29 cellular contexts compared by ENCODE assay signal in the genomic region with DNA sequence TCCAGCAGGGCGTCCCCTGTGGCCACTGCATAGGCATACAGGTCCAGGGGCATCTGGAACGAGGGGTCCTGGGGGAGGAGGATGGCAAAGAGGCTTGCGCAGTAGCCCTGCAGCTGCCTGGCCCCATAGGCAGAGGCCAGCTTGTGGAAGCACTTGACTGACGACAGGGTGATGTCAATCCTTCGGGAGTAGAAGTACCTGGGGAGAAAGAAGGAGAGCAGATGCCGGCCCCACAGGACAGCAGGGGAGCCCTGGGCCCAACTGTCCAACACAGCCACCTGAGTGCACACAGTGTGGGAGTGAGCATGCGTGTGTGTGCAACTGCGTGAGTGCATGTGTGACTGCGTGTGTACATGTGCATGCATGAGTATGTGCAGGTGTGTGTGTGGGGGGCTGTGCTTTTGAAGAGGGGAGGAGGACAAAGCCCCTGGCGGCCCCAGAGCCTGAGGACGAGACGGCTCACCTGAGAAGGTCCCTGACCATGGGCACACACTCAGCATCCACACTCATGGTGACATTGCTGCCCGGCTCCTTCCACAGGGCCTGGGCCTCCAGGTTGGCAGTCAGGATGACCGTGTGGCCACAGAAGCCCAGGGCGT. TPM values are rescaled to one million over a fixed set of nuclear protein-coding genes. Genes with fewer than 3 reads are reported as not detected.
DNase-seq lines count a peak whose midpoint lies in the region; ATAC-seq, FAIRE-seq and TF ChIP-seq lines count a peak whose summit lies in the region.
"Had no signal": no experiment of that assay in that cellular context is flagged by ENCODE, and none has a peak within 500 bp of the region (broad histone marks: within the 10 kb centered on the region; RNA-seq: fewer than 3 reads in every experiment).

No MANE protein-coding gene starts in this region.

- H3K9me3 ChIP-seq in HepG2 (ENCODE audit: low read length) (no peaks in the 10 kb centered on the region), right lobe of liver (no peaks in the 10 kb centered on the region), vagina (no peaks in the 10 kb centered on the region), OCI-LY7 (ENCODE audit: low read length) (no peaks in the 10 kb centered on the region)
- H3K9me3 ChIP-seq: adrenal gland, body of pancreas had no signal

- no peak overlapping the region for H2AFZ ChIP-seq in HepG2 (ENCODE audit: low read length)
- no peak overlapping the region for H2AFZ ChIP-seq in OCI-LY7 (ENCODE audit: low read length)

- no peaks in the 10 kb centered on the region for H3K36me3 Mint-ChIP-seq in glutamatergic neuron (ENCODE audit: unreplicated experiment)
- H3K36me3 Mint-ChIP-seq in T-helper 2 cell treated with Interferon-gamma antibody and Interleukin-4, amounts not matched to agents 5 μg/mL and 100 μg/mL, for 36 hours (ENCODE audit: low read depth): peaks cover 12% of the 10 kb centered on the region
- H3K36me3 Mint-ChIP-seq: stimulated activated effector memory CD8-positive, alpha-beta T cell treated with anti-CD3 and anti-CD28 coated beads, Interleukin-12 subunit alpha, Interleukin-12 subunit beta, amount 100 ng/mL, for 72 hours had no signal

- TF ChIP-seq CTCF in HepG2 (CRISPR knock-in tag; IDR thresholded peaks at IDR 0.05): no peak
- TF ChIP-seq CTCF in right lobe of liver (IDR thresholded peaks at IDR 0.05): no peak
- no peak for TF ChIP-seq CTCF in RWPE1 (conservative IDR thresholded peaks at IDR 0.05; ENCODE audit: low read depth)
- no peak for TF ChIP-seq CTCF in glutamatergic neuron (IDR thresholded peaks at IDR 0.05; ENCODE audit: partially characterized antibody, unreplicated experiment)
- TF ChIP-seq CTCF in vagina (IDR thresholded peaks at IDR 0.05): no peak
- TF ChIP-seq CTCF in OCI-LY7 (conservative IDR thresholded peaks at IDR 0.05; ENCODE audit: low read length): no peak

- H3K4me2 ChIP-seq in HepG2 (ENCODE audit: low read depth, low read length) (no peak overlapping the region), OCI-LY7 (ENCODE audit: low read length) (no peak overlapping the region)

- H3K9ac ChIP-seq in HepG2 (ENCODE audit: insufficient read depth, low read depth, low read length): no peak overlapping the region

- H3K4me3 ChIP-seq in HepG2 (replicated peaks in 1 of 3; ENCODE audit: insufficient read depth in 1 of 3, low read depth in 2 of 3, low read length in 3 of 3) (no peak overlapping the region), right lobe of liver (no peak overlapping the region), vagina (no peak overlapping the region), OCI-LY7 (ENCODE audit: low read depth, low read length, poor library complexity, severe bottlenecking) (no peak overlapping the region)
- H3K4me3 ChIP-seq: adrenal gland, body of pancreas, lung had no signal

- no peak overlapping the region for H3K4me3 Mint-ChIP-seq in glutamatergic neuron (ENCODE audit: unreplicated experiment)
- H3K4me3 Mint-ChIP-seq in T-helper 2 cell treated with Interferon-gamma antibody and Interleukin-4, amounts not matched to agents 5 μg/mL and 100 μg/mL, for 36 hours: no peak overlapping the region
- H3K4me3 Mint-ChIP-seq: activated CD4-positive, alpha-beta T cell treated with anti-CD3 and anti-CD28 coated beads for 36 hours; activated T-cell treated with anti-CD3 and anti-CD28 coated beads, Interleukin-2, amount 50 U/mL, for 24 hours; stimulated activated effector memory CD8-positive, alpha-beta T cell treated with anti-CD3 and anti-CD28 coated beads, Interleukin-12 subunit alpha, Interleukin-12 subunit beta, amount 100 ng/mL, for 72 hours; T-helper 1 cell treated with Interleukin-12 subunit alpha and Interleukin-12 subunit beta and Interleukin-4 antibody, amounts not matched to agents 30 μg/mL and 1 μg/mL, for 36 hours had no signal

- peak; percentile 4; the same call in 2 of the 3 replicates for ATAC-seq in HepG2
- no peak for ATAC-seq in right lobe of liver
- ATAC-seq in GM21515 (IDR thresholded peaks at IDR 0.05; ENCODE audit: unreplicated experiment): no peak
- ATAC-seq: body of pancreas; right cardiac atrium; stimulated activated effector memory CD8-positive, alpha-beta T cell treated with anti-CD3 and anti-CD28 coated beads, Interleukin-12 subunit alpha, Interleukin-12 subunit beta, amount 100 ng/mL, for 72 hours had no signal

- peak overlapping the region; percentile 43 for H3K27ac Mint-ChIP-seq in glutamatergic neuron (ENCODE audit: unreplicated experiment)
- no peak overlapping the region for H3K27ac Mint-ChIP-seq in T-helper 2 cell treated with Interferon-gamma antibody and Interleukin-4, amounts not matched to agents 5 μg/mL and 100 μg/mL, for 36 hours
- H3K27ac Mint-ChIP-seq: activated T-cell treated with anti-CD3 and anti-CD28 coated beads, Interleukin-2, amount 50 U/mL, for 24 hours; stimulated activated effector memory CD8-positive, alpha-beta T cell treated with anti-CD3 and anti-CD28 coated beads, Interleukin-12 subunit alpha, Interleukin-12 subunit beta, amount 100 ng/mL, for 72 hours; T-helper 1 cell treated with Interleukin-12 subunit alpha and Interleukin-12 subunit beta and Interleukin-4 antibody, amounts not matched to agents 30 μg/mL and 1 μg/mL, for 36 hours had no signal

- POLR2A ChIA-PET in HepG2 (lab: Yijun Ruan, JAX): interaction anchor here (1.2 to 5.1 kb wide), 5 partner anchors 11 to 107 kb away, joined by 6 to 25 read pairs (median 8); a partner anchor contains a TSS
- POLR2A ChIA-PET in RWPE1 (lab: Yijun Ruan, JAX; ENCODE audit: low non-redundant PET): no interaction called here
- POLR2A ChIA-PET in OCI-LY7 (lab: Charles Lee): no interaction called here

- CTCF ChIA-PET in HepG2 (lab: Yijun Ruan, JAX; ENCODE audit: low intra/inter-chr PET ratio, low total read pairs): interaction anchor here (3.0 kb wide), 1 partner anchor 107 kb away, joined by 35 read pairs; no protein-coding TSS in a partner anchor
- CTCF ChIA-PET in RWPE1 (lab: Yijun Ruan, JAX): interaction anchor here (3.7 kb wide), 1 partner anchor 106 kb away, joined by 44 read pairs; no protein-coding TSS in a partner anchor
- CTCF ChIA-PET in OCI-LY7 (lab: Charles Lee; ENCODE audit: unreplicated experiment): no interaction called here

- H3K36me3 ChIP-seq in HepG2 (replicated peaks in 1 of 2; ENCODE audit: control insufficient read depth in 1 of 2, insufficient read depth in 2 of 2, low read length in 2 of 2) (peaks cover 10 to 49% of the 10 kb centered on the region in 2 experiments), right lobe of liver (no peaks in the 10 kb centered on the region), vagina (no peaks in the 10 kb centered on the region), OCI-LY7 (ENCODE audit: insufficient read depth, low read length) (no peaks in the 10 kb centered on the region)

- TF ChIP-seq RAD21 in HepG2 (CRISPR knock-in tag; IDR thresholded peaks at IDR 0.05): no peak

- H3K27me3 ChIP-seq in HepG2 (ENCODE audit: control insufficient read depth in 1 of 2, insufficient read depth in 2 of 2, low read length in 2 of 2) (no peaks in the 10 kb centered on the region), right lobe of liver (no peaks in the 10 kb centered on the region), vagina (no peaks in the 10 kb centered on the region)
- H3K27me3 ChIP-seq: adrenal gland, body of pancreas had no signal

- H3K79me2 ChIP-seq in HepG2 (ENCODE audit: insufficient read depth, low read length): peaks cover 7% of the 10 kb centered on the region
- H3K79me2 ChIP-seq in OCI-LY7 (ENCODE audit: insufficient read depth, low read depth, low read length): no peaks in the 10 kb centered on the region

- in situ Hi-C loops in HepG2 (cut with HindIII; ENCODE audit: extremely low pct_ligation_motif_present, low pct_unique_long_range_greater_than_20kb): loop anchor here (5.0 kb wide), 1 partner anchor 90 kb away; no protein-coding TSS in a partner anchor

- BruUV-seq in HepG2 (replicated peaks; lab: Mats Ljungman, UMichigan): no TSS peak
- no TSS peak for BruUV-seq in OCI-LY7 (replicated peaks; lab: Mats Ljungman, UMichigan)

- peaks cover 18% of the 10 kb centered on the region for H3K27me3 Mint-ChIP-seq in glutamatergic neuron (ENCODE audit: unreplicated experiment)
- H3K27me3 Mint-ChIP-seq in T-helper 2 cell treated with Interferon-gamma antibody and Interleukin-4, amounts not matched to agents 5 μg/mL and 100 μg/mL, for 36 hours (ENCODE audit: low read depth): no peaks in the 10 kb centered on the region
- H3K27me3 Mint-ChIP-seq: activated CD4-positive, alpha-beta T cell treated with anti-CD3 and anti-CD28 coated beads for 36 hours; activated T-cell treated with anti-CD3 and anti-CD28 coated beads, Interleukin-2, amount 50 U/mL, for 24 hours had no signal

- H3K4me1 Mint-ChIP-seq in glutamatergic neuron (ENCODE audit: low read depth, unreplicated experiment): peaks cover 27% of the 10 kb centered on the region
- H3K4me1 Mint-ChIP-seq in T-helper 2 cell treated with Interferon-gamma antibody and Interleukin-4, amounts not matched to agents 5 μg/mL and 100 μg/mL, for 36 hours (ENCODE audit: low read depth): peaks cover 6% of the 10 kb centered on the region

- FAIRE-seq in HepG2 (lab: Jason Lieb, UNC): no peak
- FAIRE-seq: D721Med, GM12892, H54, urothelium cell line had no signal

- intact Hi-C loops in HepG2 (cut with micrococcal nuclease; ENCODE audit: unreplicated experiment) (no loop called here), right lobe of liver (cut with DNase I) (loop anchor here (5.0 kb wide), 1 partner anchor 105 kb away; no protein-coding TSS in a partner anchor), vagina (cut with DNase I) (loop anchor here (5.0 to 10.0 kb wide), 2 partner anchors 48 to 110 kb away; a partner anchor contains a TSS), OCI-LY7 (cut with micrococcal nuclease; ENCODE audit: unreplicated experiment) (no loop called here)

- no peaks in the 10 kb centered on the region for H3K9me2 ChIP-seq in OCI-LY7 (ENCODE audit: insufficient read depth, low read length)

- no peak for TF ChIP-seq EP300 in HepG2 (IDR thresholded peaks at IDR 0.05; ENCODE audit: low read depth in 2 of 2, low read length in 2 of 2)
- no peak for TF ChIP-seq EP300 in HepG2 (CRISPR knock-in tag; IDR thresholded peaks at IDR 0.05; ENCODE audit: borderline replicate concordance)

- peaks cover 10% of the 10 kb centered on the region; the same call in 1 of the 2 replicates for H4K20me1 ChIP-seq in HepG2 (ENCODE audit: insufficient read depth, low read length)
- no peaks in the 10 kb centered on the region for H4K20me1 ChIP-seq in OCI-LY7 (ENCODE audit: insufficient read depth, low read length)

- peaks cover 8% of the 10 kb centered on the region for H3K9me3 Mint-ChIP-seq in glutamatergic neuron (ENCODE audit: unreplicated experiment)
- no peaks in the 10 kb centered on the region for H3K9me3 Mint-ChIP-seq in T-helper 2 cell treated with Interferon-gamma antibody and Interleukin-4, amounts not matched to agents 5 μg/mL and 100 μg/mL, for 36 hours
- H3K9me3 Mint-ChIP-seq: activated T-cell treated with anti-CD3 and anti-CD28 coated beads, Interleukin-2, amount 50 U/mL, for 24 hours; stimulated activated effector memory CD8-positive, alpha-beta T cell treated with anti-CD3 and anti-CD28 coated beads, Interleukin-12 subunit alpha, Interleukin-12 subunit beta, amount 100 ng/mL, for 72 hours; T-helper 1 cell treated with Interleukin-12 subunit alpha and Interleukin-12 subunit beta and Interleukin-4 antibody, amounts not matched to agents 30 μg/mL and 1 μg/mL, for 36 hours had no signal

- H3K4me1 ChIP-seq in HepG2 (ENCODE audit: insufficient read depth, low read length) (peaks cover 41% of the 10 kb centered on the region), right lobe of liver (peaks cover 0 to 16% (median 5%) of the 10 kb centered on the region in 4 donors), vagina (peaks cover 65% of the 10 kb centered on the region), OCI-LY7 (ENCODE audit: insufficient read depth, low read length, poor library complexity, severe bottlenecking) (peaks cover 10% of the 10 kb centered on the region)

- DNase-seq in HepG2 (ENCODE audit: low spot score) (no peak), right lobe of liver (no peak), RWPE1 (ENCODE audit: low spot score) (no peak), glutamatergic neuron (no peak), vagina (ENCODE audit: extremely low spot score in 2 of 2) (no peak), OCI-LY7 (ENCODE audit: low spot score) (no peak)
- DNase-seq in T-helper 2 cell treated with Interferon-gamma antibody and Interleukin-4, amounts not matched to agents 5 μg/mL and 100 μg/mL, for 36 hours (ENCODE audit: low spot score): no peak
- DNase-seq: activated CD4-positive, alpha-beta T cell treated with anti-CD3 and anti-CD28 coated beads for 36 hours; activated CD8-positive, alpha-beta memory T cell treated with anti-CD3 and anti-CD28 coated beads for 24 hours; activated gamma-delta T cell treated with Interleukin-2 at 50 U/mL for 16 hours; activated T-cell treated with anti-CD3 and anti-CD28 coated beads, Interleukin-2, amount 50 U/mL, for 24 hours; body of pancreas; head of caudate nucleus; NCI-H1092; NCI-H187; NCI-H2171; NCI-H510A treated with DMSO at 0.1 percent for 48 hours; stimulated activated CD4-positive, alpha-beta T cell treated with anti-CD3 and anti-CD28 coated beads, Interleukin-4, amount 100 ng/mL, for 24 hours had no signal

- no peak overlapping the region for H3K27ac ChIP-seq in HepG2 (ENCODE audit: extremely low read length, insufficient read depth, low read length)
- H3K27ac ChIP-seq in right lobe of liver: no peak overlapping the region
- peak overlapping the region; percentile 88 for H3K27ac ChIP-seq in RWPE1
- peak overlapping the region; percentile 89 for H3K27ac ChIP-seq in vagina
- H3K27ac ChIP-seq in OCI-LY7 (ENCODE audit: low read depth, low read length, poor library complexity, severe bottlenecking): no peak overlapping the region
- H3K27ac ChIP-seq: body of pancreas, epithelial cell of prostate had no signal

- TF ChIP-seq POLR2A in HepG2 (IDR thresholded peaks at IDR 0.05; ENCODE audit: insufficient read depth in 1 of 2, low read depth in 2 of 2, low read length in 2 of 2): peak in 1 of 2 experiments; percentile 37; a peak in 2 of 4 replicates
- no peak for TF ChIP-seq POLR2A in right lobe of liver (IDR thresholded peaks at IDR 0.05)
- no peak for TF ChIP-seq POLR2A in vagina (IDR thresholded peaks at IDR 0.05)

- WGBS in HepG2 (ENCODE audit: low lambda C conversion rate): 96% methylated on average over 15 of the region's 15 CpGs
- 83% methylated on average over 1 of the region's 15 CpGs for WGBS in right lobe of liver (ENCODE audit: insufficient coverage, low coverage, low lambda C conversion rate, missing lambda C conversion rate)

RNA-seq across cellular contexts. Expression of a gene that starts 7.1 kb away (rescaled TPM):
- total RNA-seq in HepG2 (2016; rRNA removed; fragmentation: Illumina TruSeq; extraction: Trizol) (116 and 332 TPM in 2 replicates), right lobe of liver (100 to 1,000 TPM in 4 of 6 experiments, 10 to 100 TPM in 2; 82.8 to 257 (median 121) TPM), glutamatergic neuron (ENCODE audit: unreplicated experiment) (30.3 TPM), vagina (488 TPM), OCI-LY7 (2022) (1.3 and 1.7 TPM in 2 replicates)
- 62.3 and 63.4 TPM in 2 replicates for total RNA-seq in HepG2 (2016; cell fraction: cytosol; rRNA removed; fragmentation: Illumina TruSeq; extraction: Trizol; ENCODE audit: low read depth)
- 116 and 342 TPM in 2 replicates for total RNA-seq in HepG2 (2016; cell fraction: insoluble cytoplasmic fraction; rRNA removed; fragmentation: Illumina TruSeq; extraction: Trizol)
- 57.6 and 60.1 TPM in 2 replicates for total RNA-seq in HepG2 (2016; cell fraction: membrane; rRNA removed; fragmentation: Illumina TruSeq; extraction: Trizol)
- total RNA-seq in HepG2 (2016; cell fraction: nucleus; rRNA removed; fragmentation: Illumina TruSeq; extraction: Trizol): 311 and 384 TPM in 2 replicates
- polyA plus RNA-seq in HepG2 (2011; rRNA removed): 137 and 185 TPM in 2 replicates
- polyA plus RNA-seq in HepG2 (2011; cell fraction: cytosol; rRNA removed): 89.4 and 111 TPM in 2 replicates
- polyA plus RNA-seq in HepG2 (2011; cell fraction: nucleus; rRNA removed): 667 and 704 TPM in 2 replicates
- polyA plus RNA-seq in HepG2 (2012): 341 and 458 TPM in 2 replicates
- polyA plus RNA-seq in HepG2 (2016; cell fraction: cytosol; fragmentation: Illumina TruSeq; extraction: Trizol; ENCODE audit: low read depth): 36.8 and 37.2 TPM in 2 replicates
- 103 and 140 TPM in 2 replicates for polyA plus RNA-seq in HepG2 (2016; cell fraction: insoluble cytoplasmic fraction; fragmentation: Illumina TruSeq; extraction: Trizol; ENCODE audit: low read depth)
- polyA plus RNA-seq in HepG2 (2016; cell fraction: membrane; fragmentation: Illumina TruSeq; extraction: Trizol; ENCODE audit: low read depth): 41.5 and 48.5 TPM in 2 replicates
- polyA plus RNA-seq in HepG2 (2016; cell fraction: nucleus; fragmentation: Illumina TruSeq; extraction: Trizol; ENCODE audit: insufficient read depth, low read depth): 669 and 711 TPM in 2 replicates
- 165 and 565 TPM in 2 replicates for polyA minus RNA-seq in HepG2 (2011; rRNA and poly(A)+ RNA removed; ENCODE audit: low replicate concordance)
- 316 and 377 TPM in 2 replicates for polyA minus RNA-seq in HepG2 (2011; cell fraction: cytosol; rRNA and poly(A)+ RNA removed)
- polyA minus RNA-seq in HepG2 (2011; cell fraction: nucleus; rRNA and poly(A)+ RNA removed): 112 and 148 TPM in 2 replicates
- 0.88 TPM in 1 of 2 replicates, not detected in the other for total RNA-seq in OCI-LY7 (2014; rRNA removed; shearing (Covaris generic))

RNA-seq across cellular contexts. Expression of a gene that starts 37.0 kb away (rescaled TPM):
- total RNA-seq in HepG2 (2016; rRNA removed; fragmentation: Illumina TruSeq; extraction: Trizol) (24.9 and 34.1 TPM in 2 replicates), right lobe of liver (10 to 100 TPM; 15.6 to 26.3 (median 18.7) TPM), glutamatergic neuron (ENCODE audit: unreplicated experiment) (33.3 TPM), vagina (23.1 TPM), OCI-LY7 (2022) (51.7 and 60.5 TPM in 2 replicates)
- 4.7 and 7.2 TPM in 2 replicates for total RNA-seq in HepG2 (2016; cell fraction: cytosol; rRNA removed; fragmentation: Illumina TruSeq; extraction: Trizol; ENCODE audit: low read depth)
- total RNA-seq in HepG2 (2016; cell fraction: insoluble cytoplasmic fraction; rRNA removed; fragmentation: Illumina TruSeq; extraction: Trizol): 22.7 and 35.6 TPM in 2 replicates
- total RNA-seq in HepG2 (2016; cell fraction: membrane; rRNA removed; fragmentation: Illumina TruSeq; extraction: Trizol): 18.3 and 22.7 TPM in 2 replicates
- total RNA-seq in HepG2 (2016; cell fraction: nucleus; rRNA removed; fragmentation: Illumina TruSeq; extraction: Trizol): 34.4 and 36.1 TPM in 2 replicates
- polyA plus RNA-seq in HepG2 (2011; rRNA removed): 42.1 and 42.6 TPM in 2 replicates
- polyA plus RNA-seq in HepG2 (2011; cell fraction: cytosol; rRNA removed): 32.0 and 42.2 TPM in 2 replicates
- 39.8 and 43.1 TPM in 2 replicates for polyA plus RNA-seq in HepG2 (2011; cell fraction: nucleus; rRNA removed)
- polyA plus RNA-seq in HepG2 (2012): 25.0 and 32.7 TPM in 2 replicates
- 5.6 TPM in 2 replicates for polyA plus RNA-seq in HepG2 (2016; cell fraction: cytosol; fragmentation: Illumina TruSeq; extraction: Trizol; ENCODE audit: low read depth)
- polyA plus RNA-seq in HepG2 (2016; cell fraction: insoluble cytoplasmic fraction; fragmentation: Illumina TruSeq; extraction: Trizol; ENCODE audit: low read depth): 23.0 and 24.4 TPM in 2 replicates
- polyA plus RNA-seq in HepG2 (2016; cell fraction: membrane; fragmentation: Illumina TruSeq; extraction: Trizol; ENCODE audit: low read depth): 13.8 and 16.2 TPM in 2 replicates
- 44.9 and 45.4 TPM in 2 replicates for polyA plus RNA-seq in HepG2 (2016; cell fraction: nucleus; fragmentation: Illumina TruSeq; extraction: Trizol; ENCODE audit: insufficient read depth, low read depth)
- polyA minus RNA-seq in HepG2 (2011; rRNA and poly(A)+ RNA removed; ENCODE audit: low replicate concordance): 46.8 and 73.3 TPM in 2 replicates
- 34.5 and 40.3 TPM in 2 replicates for polyA minus RNA-seq in HepG2 (2011; cell fraction: cytosol; rRNA and poly(A)+ RNA removed)
- polyA minus RNA-seq in HepG2 (2011; cell fraction: nucleus; rRNA and poly(A)+ RNA removed): 27.8 and 31.3 TPM in 2 replicates
- total RNA-seq in OCI-LY7 (2014; rRNA removed; shearing (Covaris generic)): 36.3 and 37.2 TPM in 2 replicates

RNA-seq across cellular contexts. Expression of a gene that starts 47.4 kb away (rescaled TPM):
- total RNA-seq in HepG2 (2016; rRNA removed; fragmentation: Illumina TruSeq; extraction: Trizol) (2.2 and 3.8 TPM in 2 replicates), right lobe of liver (10 to 100 TPM; 18.9 to 36.1 (median 26.7) TPM), glutamatergic neuron (ENCODE audit: unreplicated experiment) (121 TPM), vagina (181 TPM), OCI-LY7 (2022) (not detected in 2 replicates)
- 1.4 and 1.7 TPM in 2 replicates for total RNA-seq in HepG2 (2016; cell fraction: cytosol; rRNA removed; fragmentation: Illumina TruSeq; extraction: Trizol; ENCODE audit: low read depth)
- 1.7 and 3.9 TPM in 2 replicates for total RNA-seq in HepG2 (2016; cell fraction: insoluble cytoplasmic fraction; rRNA removed; fragmentation: Illumina TruSeq; extraction: Trizol)
- total RNA-seq in HepG2 (2016; cell fraction: membrane; rRNA removed; fragmentation: Illumina TruSeq; extraction: Trizol): 3.3 and 3.4 TPM in 2 replicates
- 6.3 and 8.0 TPM in 2 replicates for total RNA-seq in HepG2 (2016; cell fraction: nucleus; rRNA removed; fragmentation: Illumina TruSeq; extraction: Trizol)
- 8.5 and 11.7 TPM in 2 replicates for polyA plus RNA-seq in HepG2 (2011; rRNA removed)
- polyA plus RNA-seq in HepG2 (2011; cell fraction: cytosol; rRNA removed): 8.0 and 12.6 TPM in 2 replicates
- 10.4 and 13.8 TPM in 2 replicates for polyA plus RNA-seq in HepG2 (2011; cell fraction: nucleus; rRNA removed)
- 25.0 and 33.2 TPM in 2 replicates for polyA plus RNA-seq in HepG2 (2012)
- 3.0 and 3.2 TPM in 2 replicates for polyA plus RNA-seq in HepG2 (2016; cell fraction: cytosol; fragmentation: Illumina TruSeq; extraction: Trizol; ENCODE audit: low read depth)
- polyA plus RNA-seq in HepG2 (2016; cell fraction: insoluble cytoplasmic fraction; fragmentation: Illumina TruSeq; extraction: Trizol; ENCODE audit: low read depth): 3.9 and 5.4 TPM in 2 replicates
- 4.0 and 5.0 TPM in 2 replicates for polyA plus RNA-seq in HepG2 (2016; cell fraction: membrane; fragmentation: Illumina TruSeq; extraction: Trizol; ENCODE audit: low read depth)
- polyA plus RNA-seq in HepG2 (2016; cell fraction: nucleus; fragmentation: Illumina TruSeq; extraction: Trizol; ENCODE audit: insufficient read depth, low read depth): 18.4 and 18.6 TPM in 2 replicates
- polyA minus RNA-seq in HepG2 (2011; rRNA and poly(A)+ RNA removed; ENCODE audit: low replicate concordance): 10.0 and 25.5 TPM in 2 replicates
- polyA minus RNA-seq in HepG2 (2011; cell fraction: cytosol; rRNA and poly(A)+ RNA removed): 11.5 and 14.6 TPM in 2 replicates
- polyA minus RNA-seq in HepG2 (2011; cell fraction: nucleus; rRNA and poly(A)+ RNA removed): 4.2 and 6.2 TPM in 2 replicates
- 0.54 and 0.57 TPM in 2 replicates for total RNA-seq in OCI-LY7 (2014; rRNA removed; shearing (Covaris generic))

RNA-seq across cellular contexts. Expression of a gene that starts 51.4 kb away (rescaled TPM):
- total RNA-seq in HepG2 (2016; rRNA removed; fragmentation: Illumina TruSeq; extraction: Trizol) (0.18 and 0.36 TPM in 2 replicates), right lobe of liver (10 to 100 TPM in 5 of 6 experiments, 1 to 10 TPM in 1; 9.8 to 40.2 (median 26.2) TPM), glutamatergic neuron (ENCODE audit: unreplicated experiment) (0.15 TPM), vagina (30.7 TPM), OCI-LY7 (2022) (not detected in 2 replicates)
- 0.30 TPM in 1 of 2 replicates, not detected in the other for total RNA-seq in HepG2 (2016; cell fraction: cytosol; rRNA removed; fragmentation: Illumina TruSeq; extraction: Trizol; ENCODE audit: low read depth)
- 0.10 and 0.58 TPM in 2 replicates for total RNA-seq in HepG2 (2016; cell fraction: insoluble cytoplasmic fraction; rRNA removed; fragmentation: Illumina TruSeq; extraction: Trizol)
- total RNA-seq in HepG2 (2016; cell fraction: membrane; rRNA removed; fragmentation: Illumina TruSeq; extraction: Trizol): 0.06 and 0.31 TPM in 2 replicates
- 0.56 and 0.90 TPM in 2 replicates for total RNA-seq in HepG2 (2016; cell fraction: nucleus; rRNA removed; fragmentation: Illumina TruSeq; extraction: Trizol)
- polyA plus RNA-seq in HepG2 (2011; rRNA removed): 0.86 and 2.1 TPM in 2 replicates
- 0.94 and 1.2 TPM in 2 replicates for polyA plus RNA-seq in HepG2 (2011; cell fraction: cytosol; rRNA removed)
- 1.4 TPM in 2 replicates for polyA plus RNA-seq in HepG2 (2011; cell fraction: nucleus; rRNA removed)
- 1.0 and 1.5 TPM in 2 replicates for polyA plus RNA-seq in HepG2 (2012)
- polyA plus RNA-seq in HepG2 (2016; cell fraction: cytosol; fragmentation: Illumina TruSeq; extraction: Trizol; ENCODE audit: low read depth): 0.08 TPM in 1 of 2 replicates, not detected in the other
- polyA plus RNA-seq in HepG2 (2016; cell fraction: insoluble cytoplasmic fraction; fragmentation: Illumina TruSeq; extraction: Trizol; ENCODE audit: low read depth): 0.12 and 0.25 TPM in 2 replicates
- 0.09 and 0.17 TPM in 2 replicates for polyA plus RNA-seq in HepG2 (2016; cell fraction: membrane; fragmentation: Illumina TruSeq; extraction: Trizol; ENCODE audit: low read depth)
- polyA plus RNA-seq in HepG2 (2016; cell fraction: nucleus; fragmentation: Illumina TruSeq; extraction: Trizol; ENCODE audit: insufficient read depth, low read depth): 0.45 and 0.55 TPM in 2 replicates
- polyA minus RNA-seq in HepG2 (2011; rRNA and poly(A)+ RNA removed; ENCODE audit: low replicate concordance): 2.2 TPM in 1 of 2 replicates, not detected in the other
- polyA minus RNA-seq in HepG2 (2011; cell fraction: cytosol; rRNA and poly(A)+ RNA removed): 0.59 and 0.70 TPM in 2 replicates
- 1.6 and 2.2 TPM in 2 replicates for polyA minus RNA-seq in HepG2 (2011; cell fraction: nucleus; rRNA and poly(A)+ RNA removed)
- total RNA-seq in OCI-LY7 (2014; rRNA removed; shearing (Covaris generic)): not detected in 2 replicates

Comparison
In these comparisons a context has a peak if more than half of its experiments do, and no peak if none do; other contexts are left out.
1. intact Hi-C loops: an anchor here in right lobe of liver (5.0 kb wide) and vagina (5.0 to 10.0 kb wide); none called in HepG2 and OCI-LY7.
2. H3K27ac ChIP-seq: peak in RWPE1 (single experiment) and vagina (single experiment); none in HepG2 (single experiment), right lobe of liver (0 of 3) and OCI-LY7 (single experiment).
3. RNA of a gene that starts 7.1 kb away (total RNA-seq): 488 TPM in vagina (single experiment), 57.6 to 384 TPM in HepG2, 82.8 to 257 TPM in right lobe of liver and 30.3 TPM in glutamatergic neuron (single experiment); 0.88 to 1.7 TPM in OCI-LY7; every median in the first group is over 10 times any median in the second.